Comparison of ENCODE assay signal across 13 cellular contexts in genomic region chr3:150759319-150759718, GRCh38. TPM values are rescaled to one million over a fixed set of nuclear protein-coding genes. Genes with fewer than 3 reads are reported as not detected.
A peak's percentile ranks its signal among the peaks of the same experiment; 100 is the strongest.
DNase-seq lines count a peak whose midpoint lies in the region; ATAC-seq, FAIRE-seq and TF ChIP-seq lines count a peak whose summit lies in the region.
"Had no signal": no experiment of that assay in that cellular context is flagged by ENCODE, and none has a peak within 500 bp of the region (broad histone marks: within the 10 kb centered on the region; RNA-seq: fewer than 3 reads in every experiment).

No MANE protein-coding gene starts in this region.

- no peaks in the 10 kb centered on the region for H3K27me3 Mint-ChIP-seq in activated CD4-positive, alpha-beta T cell treated with anti-CD3 and anti-CD28 coated beads, Interleukin-2, amount 10 ng/mL, durations not matched to agents 7 days and 5 days

- no peak for TF ChIP-seq POLR2A in GM12891 (IDR thresholded peaks at IDR 0.05; ENCODE audit: low read depth, low read length)

- DNase-seq in activated CD4-positive, alpha-beta T cell treated with anti-CD3 and anti-CD28 coated beads, Interleukin-2, amount 10 ng/mL, durations not matched to agents 7 days and 5 days, result no peak
- DNase-seq in activated CD4-positive, alpha-beta T cell treated with anti-CD3 and anti-CD28 coated beads, Interleukin-2, amount 50 U/mL, for 1 hour, result no peak
- DNase-seq in RWPE1 (ENCODE audit: low spot score) (peak; percentile 53), GM12891 (ENCODE audit: insufficient read length, low spot score) (no peak), NCI-H187 treated with DMSO at 0.1 percent for 48 hours (lab: John Stamatoyannopoulos, UW) (no peak), NCI-H1417 (lab: John Stamatoyannopoulos, UW) (no peak)
- DNase-seq in stimulated activated effector memory CD8-positive, alpha-beta T cell treated with anti-CD3 and anti-CD28 coated beads, Interleukin-12 subunit alpha, Interleukin-12 subunit beta, amount 100 ng/mL, for 72 hours (ENCODE audit: low spot score in 2 of 2), result no peak
- DNase-seq: NCI-H2081 treated with DMSO at 0.1 percent for 48 hours, SIG-M5 had no signal

- POLR2A ChIA-PET in activated CD4-positive, alpha-beta T cell treated with anti-CD3 and anti-CD28 coated beads, Interleukin-2, amount 10 ng/mL, durations not matched to agents 7 days and 5 days (lab: Charles Lee), result interaction anchor here (0.7 kb wide), 1 partner anchor 228 kb away, joined by 6 read pairs; no protein-coding TSS in a partner anchor
- POLR2A ChIA-PET in RWPE1 (lab: Yijun Ruan, JAX; ENCODE audit: low non-redundant PET), result no interaction called here

- no peak for TF ChIP-seq CTCF in RWPE1 (conservative IDR thresholded peaks at IDR 0.05; ENCODE audit: low read depth)

- H3K4me1 Mint-ChIP-seq in activated CD4-positive, alpha-beta T cell treated with anti-CD3 and anti-CD28 coated beads, Interleukin-2, amount 10 ng/mL, durations not matched to agents 7 days and 5 days, result peaks cover 54% of the 10 kb centered on the region
- peaks cover 40% of the 10 kb centered on the region for H3K4me1 Mint-ChIP-seq in stimulated activated effector memory CD8-positive, alpha-beta T cell treated with anti-CD3 and anti-CD28 coated beads, Interleukin-12 subunit alpha, Interleukin-12 subunit beta, amount 100 ng/mL, for 72 hours

- peak; percentile 57 for ATAC-seq in esophagus mucosa
- peak; percentile 2 for ATAC-seq in stimulated activated effector memory CD8-positive, alpha-beta T cell treated with anti-CD3 and anti-CD28 coated beads, Interleukin-12 subunit alpha, Interleukin-12 subunit beta, amount 100 ng/mL, for 72 hours
- ATAC-seq: A549 had no signal

- peak overlapping the region; percentile 99 for H3K27ac Mint-ChIP-seq in activated CD4-positive, alpha-beta T cell treated with anti-CD3 and anti-CD28 coated beads, Interleukin-2, amount 10 ng/mL, durations not matched to agents 7 days and 5 days
- H3K27ac Mint-ChIP-seq in stimulated activated effector memory CD8-positive, alpha-beta T cell treated with anti-CD3 and anti-CD28 coated beads, Interleukin-12 subunit alpha, Interleukin-12 subunit beta, amount 100 ng/mL, for 72 hours, result peak overlapping the region; percentile 95

- CTCF ChIA-PET in activated CD4-positive, alpha-beta T cell treated with anti-CD3 and anti-CD28 coated beads, Interleukin-2, amount 10 ng/mL, durations not matched to agents 7 days and 5 days (lab: Charles Lee), result interaction anchor here (0.6 to 2.0 kb wide), 5 partner anchors 14 to 28 kb away, joined by 3 to 5 read pairs (median 3); no protein-coding TSS in a partner anchor
- CTCF ChIA-PET in RWPE1 (lab: Yijun Ruan, JAX), result interaction anchor here (0.6 to 0.7 kb wide), 2 partner anchors 25 to 1648 kb away, joined by 3 to 5 read pairs; no protein-coding TSS in a partner anchor

- no peak overlapping the region for H3K27ac ChIP-seq in RWPE1
- H3K27ac ChIP-seq: A549 had no signal

- no peak for FAIRE-seq in GM12891 (lab: Jason Lieb, UNC)
- FAIRE-seq: A549, G401.6 had no signal

- H3K4me3 Mint-ChIP-seq in activated CD4-positive, alpha-beta T cell treated with anti-CD3 and anti-CD28 coated beads, Interleukin-2, amount 10 ng/mL, durations not matched to agents 7 days and 5 days, result peak overlapping the region; percentile 93
- H3K4me3 Mint-ChIP-seq in stimulated activated effector memory CD8-positive, alpha-beta T cell treated with anti-CD3 and anti-CD28 coated beads, Interleukin-12 subunit alpha, Interleukin-12 subunit beta, amount 100 ng/mL, for 72 hours, result peak overlapping the region; percentile 93

- H3K36me3 Mint-ChIP-seq in activated CD4-positive, alpha-beta T cell treated with anti-CD3 and anti-CD28 coated beads, Interleukin-2, amount 10 ng/mL, durations not matched to agents 7 days and 5 days (ENCODE audit: low read depth), result peaks cover 61% of the 10 kb centered on the region
- peaks cover 97% of the 10 kb centered on the region for H3K36me3 Mint-ChIP-seq in stimulated activated effector memory CD8-positive, alpha-beta T cell treated with anti-CD3 and anti-CD28 coated beads, Interleukin-12 subunit alpha, Interleukin-12 subunit beta, amount 100 ng/mL, for 72 hours

- H3K9me3 Mint-ChIP-seq in activated CD4-positive, alpha-beta T cell treated with anti-CD3 and anti-CD28 coated beads, Interleukin-2, amount 10 ng/mL, durations not matched to agents 7 days and 5 days, result peaks cover 2% of the 10 kb centered on the region
- no peaks in the 10 kb centered on the region for H3K9me3 Mint-ChIP-seq in stimulated activated effector memory CD8-positive, alpha-beta T cell treated with anti-CD3 and anti-CD28 coated beads, Interleukin-12 subunit alpha, Interleukin-12 subunit beta, amount 100 ng/mL, for 72 hours

TF ChIP-seq in GM12891, 5 proteins besides CTCF, POLR2A, EP300 and RAD21:
- TF ChIP-seq POLR2AphosphoS5 (IDR thresholded peaks at IDR 0.05; ENCODE audit: low read depth, low read length) (no peak), PAX5 (IDR thresholded peaks at IDR 0.05; ENCODE audit: insufficient read depth, low read length, severe bottlenecking) (no peak)

RNA-seq across cellular contexts. Expression of gene SIAH2, which starts 3.6 kb away (rescaled TPM):
- 10 to 100 TPM; 30.9 to 40.8 TPM for total RNA-seq in activated CD4-positive, alpha-beta T cell treated with anti-CD3 and anti-CD28 coated beads, Interleukin-2, amount 10 ng/mL, durations not matched to agents 7 days and 5 days
- total RNA-seq in esophagus mucosa, result 44.8 TPM
- 7.3 TPM for polyA plus RNA-seq in GM12891 (2012; ENCODE audit: low read depth, missing spikeins)

RNA-seq across cellular contexts. Expression of gene ERICH6, which starts 55.6 kb away (rescaled TPM):
- under 1 TPM; 0.50 to 0.81 TPM for total RNA-seq in activated CD4-positive, alpha-beta T cell treated with anti-CD3 and anti-CD28 coated beads, Interleukin-2, amount 10 ng/mL, durations not matched to agents 7 days and 5 days
- not detected for total RNA-seq in esophagus mucosa
- not detected for polyA plus RNA-seq in GM12891 (2012; ENCODE audit: low read depth, missing spikeins)
- total RNA-seq: thoracic aorta had no signal
